In the genomic region with DNA sequence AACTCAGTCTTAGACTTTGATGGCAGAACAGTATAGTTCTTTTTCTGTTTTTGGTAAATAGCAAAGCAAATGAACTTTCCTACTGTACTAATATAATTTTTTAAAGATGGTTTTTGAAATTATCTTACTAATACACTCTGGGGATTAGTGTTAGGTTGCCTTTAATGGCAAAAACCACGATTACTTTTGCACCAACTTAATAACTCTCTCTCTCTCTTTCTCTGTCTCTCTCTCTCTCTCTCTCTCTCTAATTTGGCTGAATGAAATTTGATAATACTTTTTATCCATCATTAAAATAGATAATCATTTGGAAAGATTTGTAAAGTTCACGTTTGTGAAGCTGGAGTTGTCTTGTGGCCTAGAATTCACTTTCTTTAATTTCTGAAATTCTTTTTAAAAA, we compare ENCODE assay signal across 33 cellular contexts.
DNase-seq lines count a peak whose midpoint lies in the region; ATAC-seq and TF ChIP-seq lines count a peak whose summit lies in the region.
"Had no signal": no experiment of that assay in that cellular context is flagged by ENCODE, and none has a peak within 500 bp of the region (broad histone marks: within the 10 kb centered on the region; RNA-seq: fewer than 3 reads in every experiment).

No MANE protein-coding gene starts in this region.

- H3K9me3 ChIP-seq in HEK293 (ENCODE audit: control insufficient read depth, insufficient read depth, low read depth, low read length) = no peaks in the 10 kb centered on the region
- no peaks in the 10 kb centered on the region for H3K9me3 ChIP-seq in T-helper 17 cell (ENCODE audit: control insufficient read depth, low read length, poor library complexity, severe bottlenecking)
- H3K9me3 ChIP-seq in MM.1S (replicated peaks; ENCODE audit: insufficient read depth, low read length) = no peaks in the 10 kb centered on the region
- H3K9me3 ChIP-seq: A549, BE2C, BLaER1, Caco-2 had no signal

- H3K9ac ChIP-seq in MM.1S (ENCODE audit: low read length) = no peak overlapping the region
- H3K9ac ChIP-seq: BLaER1; BLaER1 treated with 17β-estradiol and CSF1 and Interleukin-3, amounts not matched to agents 10 nM and 100 nM had no signal

- ATAC-seq in T-helper 17 cell (no peak), GM18870 (IDR thresholded peaks at IDR 0.05; ENCODE audit: unreplicated experiment) (no peak)
- no peak for ATAC-seq in activated naive CD8-positive, alpha-beta T cell treated with anti-CD3 and anti-CD28 coated beads, Interleukin-2, amount 50 U/mL, for 24 hours
- ATAC-seq: A549; CD8-positive, alpha-beta T cell had no signal

- no peaks in the 10 kb centered on the region for H4K20me1 ChIP-seq in MM.1S (ENCODE audit: insufficient read depth, low read length)
- H4K20me1 ChIP-seq: BLaER1; BLaER1 treated with 17β-estradiol and CSF1 and Interleukin-3, amounts not matched to agents 10 nM and 100 nM had no signal

- no peaks in the 10 kb centered on the region for H3K27me3 ChIP-seq in MM.1S (replicated peaks; ENCODE audit: insufficient read depth, low read length)
- H3K27me3 ChIP-seq: BE2C; BLaER1; BLaER1 treated with 17β-estradiol and CSF1 and Interleukin-3, amounts not matched to agents 10 nM and 100 nM had no signal

- H3K4me2 ChIP-seq in MM.1S (ENCODE audit: low read depth, low read length) = no peak overlapping the region
- H3K4me2 ChIP-seq: A549; BLaER1; BLaER1 treated with 17β-estradiol and CSF1 and Interleukin-3, amounts not matched to agents 10 nM and 100 nM had no signal

- H3K27me3 Mint-ChIP-seq in T-helper 17 cell = no peaks in the 10 kb centered on the region
- H3K27me3 Mint-ChIP-seq in nephron progenitor cell (ENCODE audit: low read depth, poor library complexity) = no peaks in the 10 kb centered on the region
- H3K27me3 Mint-ChIP-seq in activated naive CD8-positive, alpha-beta T cell treated with anti-CD3 and anti-CD28 coated beads, Interleukin-2, amount 50 U/mL, for 24 hours = no peaks in the 10 kb centered on the region
- H3K27me3 Mint-ChIP-seq: B cell; CD4-positive, alpha-beta memory T cell; CD4-positive, alpha-beta T cell; CD4-positive, CD25-positive, alpha-beta regulatory T cell; CD8-positive, alpha-beta memory T cell had no signal

- no peak overlapping the region for H2AFZ ChIP-seq in MM.1S (ENCODE audit: low read length)

- peaks cover 6% of the 10 kb centered on the region for H3K36me3 Mint-ChIP-seq in T-helper 17 cell (ENCODE audit: low read depth)
- H3K36me3 Mint-ChIP-seq in nephron progenitor cell (ENCODE audit: low read depth) = peaks cover 14% of the 10 kb centered on the region
- peaks cover 8% of the 10 kb centered on the region for H3K36me3 Mint-ChIP-seq in activated naive CD8-positive, alpha-beta T cell treated with anti-CD3 and anti-CD28 coated beads, Interleukin-2, amount 50 U/mL, for 24 hours (ENCODE audit: low read depth)

- H3K27ac ChIP-seq in HEK293 (ENCODE audit: extremely low read depth, low read depth, low read length) (no peak overlapping the region), MM.1S (ENCODE audit: low read length) (no peak overlapping the region)
- H3K27ac ChIP-seq: 22Rv1; A549; BLaER1; BLaER1 treated with 17β-estradiol and CSF1 and Interleukin-3, amounts not matched to agents 10 nM and 100 nM; C4-2B had no signal

- POLR2A ChIA-PET in HEK293 (lab: Yijun Ruan, JAX) = no interaction called here

- H3K4me1 Mint-ChIP-seq in T-helper 17 cell (peaks cover 3% of the 10 kb centered on the region), nephron progenitor cell (peaks cover 6% of the 10 kb centered on the region)
- peaks cover 3% of the 10 kb centered on the region for H3K4me1 Mint-ChIP-seq in activated naive CD8-positive, alpha-beta T cell treated with anti-CD3 and anti-CD28 coated beads, Interleukin-2, amount 50 U/mL, for 24 hours

- H3K4me3 Mint-ChIP-seq in T-helper 17 cell (peak overlapping the region; percentile 28), nephron progenitor cell (no peak overlapping the region)
- no peak overlapping the region for H3K4me3 Mint-ChIP-seq in activated naive CD8-positive, alpha-beta T cell treated with anti-CD3 and anti-CD28 coated beads, Interleukin-2, amount 50 U/mL, for 24 hours
- H3K4me3 Mint-ChIP-seq: B cell; CD14-positive monocyte; CD4-positive, alpha-beta T cell; CD4-positive, CD25-positive, alpha-beta regulatory T cell; CD8-positive, alpha-beta memory T cell; CD8-positive, alpha-beta T cell had no signal

- no peaks in the 10 kb centered on the region for H3K9me2 ChIP-seq in MM.1S (replicated peaks; ENCODE audit: insufficient read depth, low read length)

- H3K36me3 ChIP-seq in HEK293 (ENCODE audit: control insufficient read depth in 2 of 2, insufficient read depth in 1 of 2, low read length in 2 of 2) (peaks cover 0 to 4% of the 10 kb centered on the region in 2 experiments; a peak in 1 of 3 replicates), MM.1S (replicated peaks; ENCODE audit: insufficient read depth, low read length) (no peaks in the 10 kb centered on the region)
- H3K36me3 ChIP-seq: BE2C had no signal

- no peaks in the 10 kb centered on the region for H3F3A ChIP-seq in MM.1S (ENCODE audit: insufficient read depth, low read length)

- H3K4me3 ChIP-seq in HEK293 (ENCODE audit: low read depth, low read length) (no peak overlapping the region), MM.1S (ENCODE audit: low read length) (no peak overlapping the region)
- H3K4me3 ChIP-seq: A549; BLaER1; BLaER1 treated with 17β-estradiol and CSF1 and Interleukin-3, amounts not matched to agents 10 nM and 100 nM had no signal

- H3K27ac Mint-ChIP-seq in T-helper 17 cell (no peak overlapping the region), nephron progenitor cell (peak overlapping the region; percentile 20)
- no peak overlapping the region for H3K27ac Mint-ChIP-seq in activated naive CD8-positive, alpha-beta T cell treated with anti-CD3 and anti-CD28 coated beads, Interleukin-2, amount 50 U/mL, for 24 hours
- H3K27ac Mint-ChIP-seq: B cell; CD4-positive, alpha-beta memory T cell; CD4-positive, alpha-beta T cell; CD8-positive, alpha-beta memory T cell; CD8-positive, alpha-beta T cell had no signal

- TF ChIP-seq CTCF in HEK293 (tag by site-specific recombination; IDR thresholded peaks at IDR 0.05) (no peak), nephron progenitor cell (IDR thresholded peaks at IDR 0.05) (no peak), MM.1S (IDR thresholded peaks at IDR 0.05; ENCODE audit: low read length) (no peak)

- DNase-seq in T-helper 17 cell = no peak
- DNase-seq in nephron progenitor cell = no peak
- no peak for DNase-seq in MM.1S
- DNase-seq in activated naive CD8-positive, alpha-beta T cell treated with anti-CD3 and anti-CD28 coated beads, Interleukin-2, amount 50 U/mL, for 24 hours = no peak
- DNase-seq: 8988T; ACHN; AML-193; BE2C; C1 segment of cervical spinal cord; Caco-2; Calu3; CD4-positive, alpha-beta memory T cell; CD4-positive, alpha-beta T cell; CD4-positive, CD25-positive, alpha-beta regulatory T cell; CD8-positive, alpha-beta memory T cell; CD8-positive, alpha-beta T cell; COR-L47; DMS 273 treated with DMSO at 0.1 percent for 48 hours; DMS153; DMS53; DMS79; DMS79 treated with DMSO at 0.1 percent for 48 hours; DND-41; EL had no signal

- no peaks in the 10 kb centered on the region for H3K9me3 Mint-ChIP-seq in nephron progenitor cell
- no peaks in the 10 kb centered on the region for H3K9me3 Mint-ChIP-seq in activated naive CD8-positive, alpha-beta T cell treated with anti-CD3 and anti-CD28 coated beads, Interleukin-2, amount 50 U/mL, for 24 hours
- H3K9me3 Mint-ChIP-seq: CD14-positive monocyte; CD4-positive, alpha-beta memory T cell; CD4-positive, alpha-beta T cell; CD4-positive, CD25-positive, alpha-beta regulatory T cell; CD8-positive, alpha-beta memory T cell; CD8-positive, alpha-beta T cell had no signal

- CTCF ChIA-PET in HEK293 (lab: Yijun Ruan, JAX) = no interaction called here

- no peaks in the 10 kb centered on the region for H3K79me2 ChIP-seq in MM.1S (ENCODE audit: low read length)

- no peaks in the 10 kb centered on the region for H3K4me1 ChIP-seq in HEK293 (ENCODE audit: control insufficient read depth, insufficient read depth, low read length)
- H3K4me1 ChIP-seq in MM.1S (ENCODE audit: low read length) = 0 out of 2 replicates have a peak, but pooled peaks cover 5% of the 10 kb centered on the region
- H3K4me1 ChIP-seq: BE2C, BLaER1, Caco-2 had no signal

TF ChIP-seq in HEK293, 187 proteins besides CTCF, POLR2A, EP300 and RAD21:
- TF ChIP-seq ZNF629 (tag by site-specific recombination; IDR thresholded peaks at IDR 0.05) (no peak), ZBTB21 (tag by site-specific recombination; IDR thresholded peaks at IDR 0.05) (no peak), FEZF1 (tag by site-specific recombination; IDR thresholded peaks at IDR 0.05) (no peak), ZNF184 (tag by site-specific recombination; IDR thresholded peaks at IDR 0.05) (no peak), ZNF792 (tag by site-specific recombination; IDR thresholded peaks at IDR 0.05) (no peak), OVOL3 (tag by site-specific recombination; IDR thresholded peaks at IDR 0.05) (no peak), ZNF610 (tag by site-specific recombination; IDR thresholded peaks at IDR 0.05; ENCODE audit: borderline replicate concordance) (no peak), ZNF112 (tag by site-specific recombination; IDR thresholded peaks at IDR 0.05) (no peak), ZNF596 (tag by site-specific recombination; IDR thresholded peaks at IDR 0.05) (peak; percentile 91)
